Comparison of ENCODE assay signal across 15 cellular contexts in genomic region chr1:89305493-89305892, GRCh38. TPM values are rescaled to one million over a fixed set of nuclear protein-coding genes. Genes with fewer than 3 reads are reported as not detected.
A peak's percentile ranks its signal among the peaks of the same experiment; 100 is the strongest.
DNase-seq lines count a peak whose midpoint lies in the region; ATAC-seq, FAIRE-seq and TF ChIP-seq lines count a peak whose summit lies in the region.
"Had no signal": no experiment of that assay in that cellular context is flagged by ENCODE, and none has a peak within 500 bp of the region (broad histone marks: within the 10 kb centered on the region; RNA-seq: fewer than 3 reads in every experiment).

No MANE protein-coding gene starts in this region.

- H3K9me3 ChIP-seq in IMR-90 (ENCODE audit: control insufficient read depth, insufficient read depth, low read length): no peaks in the 10 kb centered on the region
- no peaks in the 10 kb centered on the region for H3K9me3 ChIP-seq in K562 (replicated peaks; ENCODE audit: control insufficient read depth, insufficient read depth, low read depth, low read length)

- H3K79me1 ChIP-seq in IMR-90 (ENCODE audit: low read depth in 1 of 2, low read length in 2 of 2): no peaks in the 10 kb centered on the region

- FAIRE-seq in K562 (lab: Jason Lieb, UNC): no peak
- FAIRE-seq: GM18507 had no signal

- CTCF ChIA-PET in IMR-90 (lab: Yijun Ruan, JAX) (interaction anchor here (0.6 kb wide), 1 partner anchor 1407 kb away, joined by 3 read pairs; no protein-coding TSS in a partner anchor), K562 (lab: Yijun Ruan, JAX; ENCODE audit: low intra/inter-chr PET ratio) (no interaction called here)

- H3K9me1 ChIP-seq in IMR-90 (ENCODE audit: insufficient read depth, low read length) (no peaks in the 10 kb centered on the region), K562 (ENCODE audit: control insufficient read depth, insufficient read depth, low read length) (no peaks in the 10 kb centered on the region)

- H3K4me3 ChIP-seq in IMR-90 (ENCODE audit: insufficient read depth, low read depth, low read length) (no peak overlapping the region), K562 (no peak overlapping the region)
- H3K4me3 ChIP-seq: BLaER1, GM23248 had no signal

- H3K4me2 ChIP-seq in IMR-90 (ENCODE audit: low read depth, low read length) (no peak overlapping the region), K562 (ENCODE audit: insufficient read depth, low read length) (no peak overlapping the region)
- H3K4me2 ChIP-seq: BLaER1 had no signal

- no peaks in the 10 kb centered on the region for H3K27me3 Mint-ChIP-seq in T-helper 1 cell treated with Interleukin-12 subunit alpha and Interleukin-12 subunit beta and Interleukin-4 antibody, amounts not matched to agents 30 μg/mL and 1 μg/mL, for 36 hours (ENCODE audit: low read depth)
- peaks cover 3% of the 10 kb centered on the region for H3K27me3 Mint-ChIP-seq in nephron progenitor cell (ENCODE audit: low read depth, poor library complexity)

- no peak overlapping the region for H2AK9ac ChIP-seq in IMR-90 (replicated peaks; ENCODE audit: low read depth, low read length, poor library complexity)

- H2BK120ac ChIP-seq in IMR-90 (ENCODE audit: low read depth, low read length): no peak overlapping the region

- DNase-seq in T-helper 1 cell (no peak), IMR-90 (no peak), K562 (ENCODE audit: extremely low read depth in 1 of 4, low spot score in 3 of 4) (no peak), nephron progenitor cell (no peak), hypothalamus (lab: John Stamatoyannopoulos, UW) (no peak), NCI-H524 (lab: John Stamatoyannopoulos, UW) (no peak)
- DNase-seq: AML-193, GM23248, H7 had no signal

- ATAC-seq in IMR-90 (ENCODE audit: low read depth): no peak
- ATAC-seq in K562: no peak
- no peak for ATAC-seq in GM21515 (IDR thresholded peaks at IDR 0.05; ENCODE audit: unreplicated experiment)

- BruUV-seq in IMR-90 (replicated peaks; lab: Mats Ljungman, UMichigan) (no TSS peak), K562 (replicated peaks; lab: Mats Ljungman, UMichigan) (no TSS peak)

- H4K8ac ChIP-seq in IMR-90 (ENCODE audit: low read depth in 2 of 2, low read length in 2 of 2): no peak overlapping the region

- POLR2A ChIA-PET in IMR-90 (lab: Charles Lee; ENCODE audit: unreplicated experiment): no interaction called here
- POLR2A ChIA-PET in K562 (lab: Yijun Ruan, JAX): no interaction called here

- no peak overlapping the region for H3K56ac ChIP-seq in IMR-90 (ENCODE audit: extremely low read depth, insufficient read depth, low read length)

- H3K4me1 Mint-ChIP-seq in T-helper 1 cell treated with Interleukin-12 subunit alpha and Interleukin-12 subunit beta and Interleukin-4 antibody, amounts not matched to agents 30 μg/mL and 1 μg/mL, for 36 hours (ENCODE audit: low read depth): peaks cover 47% of the 10 kb centered on the region
- H3K4me1 Mint-ChIP-seq in nephron progenitor cell: no peaks in the 10 kb centered on the region

- no peak overlapping the region for H2AK5ac ChIP-seq in IMR-90 (ENCODE audit: low read depth, low read length)

- no peaks in the 10 kb centered on the region for H3K79me2 ChIP-seq in K562 (ENCODE audit: control insufficient read depth, insufficient read depth, low read length)

- no peak overlapping the region for H3K27ac ChIP-seq in IMR-90 (ENCODE audit: insufficient read depth, low read length)
- H3K27ac ChIP-seq in K562 (ENCODE audit: extremely low read depth, low read depth, low read length): no peak overlapping the region
- H3K27ac ChIP-seq: 22Rv1, BLaER1, GM23248 had no signal

- intact Hi-C loops in IMR-90 (cut with micrococcal nuclease) (no loop called here), K562 (cut with micrococcal nuclease) (no loop called here)

- TF ChIP-seq EP300 in K562 (IDR thresholded peaks at IDR 0.05; ENCODE audit: low read length): no peak

- no peak overlapping the region; the same call in 1 of the 2 replicates for H3K14ac ChIP-seq in IMR-90 (replicated peaks; ENCODE audit: low read depth, low read length)

- no peak overlapping the region for H4K5ac ChIP-seq in IMR-90 (ENCODE audit: low read depth, low read length)

- no peaks in the 10 kb centered on the region for H3K4me1 ChIP-seq in IMR-90 (ENCODE audit: control insufficient read depth, insufficient read depth, low read length)
- H3K4me1 ChIP-seq in K562 (replicated peaks in 1 of 2; ENCODE audit: control insufficient read depth in 2 of 2, insufficient read depth in 2 of 2, low read length in 2 of 2): no peaks in the 10 kb centered on the region

- no peak overlapping the region for H3K27ac Mint-ChIP-seq in T-helper 1 cell treated with Interleukin-12 subunit alpha and Interleukin-12 subunit beta and Interleukin-4 antibody, amounts not matched to agents 30 μg/mL and 1 μg/mL, for 36 hours
- peak overlapping the region; percentile 56 for H3K27ac Mint-ChIP-seq in nephron progenitor cell

- no peak overlapping the region for H3K4ac ChIP-seq in IMR-90 (ENCODE audit: low read depth, low read length)

- TF ChIP-seq POLR2A in IMR-90 (IDR thresholded peaks at IDR 0.05; ENCODE audit: low read depth, low read length): no peak
- no peak for TF ChIP-seq POLR2A in K562 (conservative IDR thresholded peaks at IDR 0.05)

- H3K36me3 Mint-ChIP-seq in T-helper 1 cell treated with Interleukin-12 subunit alpha and Interleukin-12 subunit beta and Interleukin-4 antibody, amounts not matched to agents 30 μg/mL and 1 μg/mL, for 36 hours (ENCODE audit: low read depth): peaks cover 25% of the 10 kb centered on the region
- H3K36me3 Mint-ChIP-seq in nephron progenitor cell (ENCODE audit: low read depth): no peaks in the 10 kb centered on the region

- H2BK15ac ChIP-seq in IMR-90 (ENCODE audit: low read depth, low read length): no peak overlapping the region

- in situ Hi-C loops in IMR-90 (cut with MboI; ENCODE audit: low sequenced_read_pairs) (no loop called here), K562 (cut with MboI) (no loop called here)

- no peak overlapping the region for H4K91ac ChIP-seq in IMR-90 (ENCODE audit: insufficient read depth, low read depth, low read length)

- H4K20me1 ChIP-seq in IMR-90 (ENCODE audit: insufficient read depth, low read length) (no peaks in the 10 kb centered on the region), K562 (replicated peaks; ENCODE audit: control insufficient read depth, insufficient read depth, low read length) (no peaks in the 10 kb centered on the region)
- H4K20me1 ChIP-seq: BLaER1 had no signal

- H3K36me3 ChIP-seq in IMR-90 (ENCODE audit: control insufficient read depth, insufficient read depth, low read length): no peaks in the 10 kb centered on the region
- H3K36me3 ChIP-seq in K562 (ENCODE audit: control insufficient read depth, insufficient read depth, low read length): no peaks in the 10 kb centered on the region
- H3K36me3 ChIP-seq: BLaER1 had no signal

- H3K23ac ChIP-seq in IMR-90 (ENCODE audit: low read depth, low read length): no peak overlapping the region

- H3K4me3 Mint-ChIP-seq in T-helper 1 cell treated with Interleukin-12 subunit alpha and Interleukin-12 subunit beta and Interleukin-4 antibody, amounts not matched to agents 30 μg/mL and 1 μg/mL, for 36 hours: peak overlapping the region; percentile 26
- H3K4me3 Mint-ChIP-seq in nephron progenitor cell: no peak overlapping the region

- no peak overlapping the region for H2BK20ac ChIP-seq in IMR-90 (ENCODE audit: low read depth, low read length)

- no peak for TF ChIP-seq RAD21 in IMR-90 (IDR thresholded peaks at IDR 0.05; ENCODE audit: low read length)
- no peak for TF ChIP-seq RAD21 in K562 (CRISPR knock-in tag; conservative IDR thresholded peaks at IDR 0.05 in 1 of 2, IDR thresholded peaks at IDR 0.05 in 1 of 2)

- dilution Hi-C loops in IMR-90 (cut with HindIII; ENCODE audit: low sequenced_read_pairs, unreplicated experiment): no loop called here

- H3K9ac ChIP-seq in IMR-90 (ENCODE audit: low read depth, low read length) (no peak overlapping the region), K562 (ENCODE audit: insufficient read depth in 1 of 2, low read depth in 2 of 2, low read length in 2 of 2) (no peak overlapping the region)
- H3K9ac ChIP-seq: BLaER1, GM23248 had no signal

- TF ChIP-seq CTCF in IMR-90 (conservative IDR thresholded peaks at IDR 0.05; ENCODE audit: low read depth, low read length): no peak
- TF ChIP-seq CTCF in K562 (IDR thresholded peaks at IDR 0.05 in 2 of 3, conservative IDR thresholded peaks at IDR 0.05 in 1 of 3; ENCODE audit: insufficient read depth in 2 of 3, low read depth in 1 of 3, low read length in 3 of 3): no peak
- no peak for TF ChIP-seq CTCF in nephron progenitor cell (IDR thresholded peaks at IDR 0.05)

- no peaks in the 10 kb centered on the region for H3K27me3 ChIP-seq in IMR-90 (ENCODE audit: control insufficient read depth, insufficient read depth, low read length)
- H3K27me3 ChIP-seq in K562 (ENCODE audit: control insufficient read depth in 2 of 2, insufficient read depth in 2 of 2, low read length in 2 of 2): no peaks in the 10 kb centered on the region
- H3K27me3 ChIP-seq: BLaER1 had no signal

- H3K9me3 Mint-ChIP-seq in T-helper 1 cell treated with Interleukin-12 subunit alpha and Interleukin-12 subunit beta and Interleukin-4 antibody, amounts not matched to agents 30 μg/mL and 1 μg/mL, for 36 hours: peaks cover 23% of the 10 kb centered on the region
- peaks cover 12% of the 10 kb centered on the region for H3K9me3 Mint-ChIP-seq in nephron progenitor cell

- no peak overlapping the region for H3K18ac ChIP-seq in IMR-90 (ENCODE audit: low read depth, low read length)

- no peak overlapping the region for H2BK5ac ChIP-seq in IMR-90 (ENCODE audit: low read depth, low read length, poor library complexity, severe bottlenecking)

- H2AFZ ChIP-seq in IMR-90 (replicated peaks; ENCODE audit: low read length, poor library complexity) (no peak overlapping the region), K562 (ENCODE audit: low read depth, low read length) (no peak overlapping the region)

- no CpG with 5 or more reads among the region's 2 CpGs for WGBS in IMR-90 (ENCODE audit: extremely low coverage in 2 of 2, insufficient read length in 1 of 2), 2 experiments
- 4% methylated on average over 2 of the region's 2 CpGs for WGBS in K562 (ENCODE audit: insufficient coverage, low coverage, missing lambda C conversion rate)

RNA-seq across cellular contexts. Expression of gene GBP5, which starts 32.8 kb away (rescaled TPM):
- total RNA-seq in IMR-90 (2012; rRNA removed) (not detected in 2 replicates), K562 (2014; rRNA removed) (0.23 and 0.61 TPM in 2 replicates), K562 (2014; rRNA removed; fragmentation: Illumina TruSeq; extraction: Trizol) (0.69 and 0.86 TPM in 2 replicates), K562 (2015; rRNA removed; fragmentation: Illumina TruSeq; extraction: Trizol) (0.36 and 0.57 TPM in 2 replicates), K562 (2021) (0.29 and 0.40 TPM in 2 replicates)
- polyA plus RNA-seq in IMR-90 (2012; rRNA removed) (not detected in 2 replicates), K562 (2011; rRNA removed) (0.91 and 2.9 TPM in 2 replicates), K562 (2014; fragmentation: Illumina TruSeq; extraction: Trizol) (0.58 and 0.66 TPM in 2 replicates), K562 (2014; fragmentation: Nextera tagmentation; extraction: Ambion mirVana) (under 1 TPM; 0.35 to 0.57 TPM), K562 (2014; rRNA removed) (0.49 and 0.65 TPM in 2 replicates)
- not detected in 2 replicates for polyA plus RNA-seq in IMR-90 (2012; cell fraction: cytosol; rRNA removed)
- polyA plus RNA-seq in IMR-90 (2012; cell fraction: nucleus; rRNA removed; ENCODE audit: low replicate concordance): not detected in 2 replicates
- total RNA-seq in K562 (2011; cell fraction: chromatin; rRNA removed; ENCODE audit: low replicate concordance): 0.16 and 0.44 TPM in 2 replicates
- 0.50 TPM in 1 of 2 replicates, not detected in the other for total RNA-seq in K562 (2011; cell fraction: nucleolus; rRNA removed)
- total RNA-seq in K562 (2011; cell fraction: nucleoplasm; rRNA removed): 0.15 and 0.23 TPM in 2 replicates
- polyA plus RNA-seq in K562 (2011; cell fraction: cytosol; rRNA removed): 0.31 and 1.2 TPM in 2 replicates
- 0.77 and 3.9 TPM in 2 replicates for polyA plus RNA-seq in K562 (2011; cell fraction: nucleus; rRNA removed)
- 0.46 and 1.2 TPM in 2 replicates for polyA plus RNA-seq in K562 (2012)
- 0.46 and 2.7 TPM in 2 replicates for polyA minus RNA-seq in K562 (2011; rRNA and poly(A)+ RNA removed)
- 0.38 TPM in 1 of 2 replicates, not detected in the other for polyA minus RNA-seq in K562 (2011; cell fraction: cytosol; rRNA and poly(A)+ RNA removed)
- polyA minus RNA-seq in K562 (2011; cell fraction: nucleus; rRNA and poly(A)+ RNA removed): 0.81 and 2.4 TPM in 2 replicates
- total RNA-seq: H7 had no signal

RNA-seq across cellular contexts. Expression of gene GBP6, which starts 58.4 kb away (rescaled TPM):
- not detected in 2 replicates for total RNA-seq in IMR-90 (2012; rRNA removed)
- not detected in 2 replicates for polyA plus RNA-seq in IMR-90 (2012; rRNA removed)
- not detected in 2 replicates for polyA plus RNA-seq in IMR-90 (2012; cell fraction: cytosol; rRNA removed)
- polyA plus RNA-seq in IMR-90 (2012; cell fraction: nucleus; rRNA removed; ENCODE audit: low replicate concordance): not detected in 2 replicates
- total RNA-seq in K562 (2011; cell fraction: chromatin; rRNA removed; ENCODE audit: low replicate concordance): not detected in 2 replicates
- total RNA-seq in K562 (2011; cell fraction: nucleolus; rRNA removed): not detected in 2 replicates
- not detected in 2 replicates for total RNA-seq in K562 (2011; cell fraction: nucleoplasm; rRNA removed)
- not detected in 2 replicates for total RNA-seq in K562 (2014; rRNA removed)
- total RNA-seq in K562 (2014; rRNA removed; fragmentation: Illumina TruSeq; extraction: Trizol): not detected in 2 replicates
- total RNA-seq in K562 (2015; rRNA removed; fragmentation: Illumina TruSeq; extraction: Trizol): not detected in 2 replicates
- total RNA-seq in K562 (2021): not detected in 2 replicates
- polyA plus RNA-seq in K562 (2011; rRNA removed): not detected in 2 replicates
- not detected in 2 replicates for polyA plus RNA-seq in K562 (2011; cell fraction: cytosol; rRNA removed)
- polyA plus RNA-seq in K562 (2011; cell fraction: nucleus; rRNA removed): not detected in 2 replicates
- not detected in 2 replicates for polyA plus RNA-seq in K562 (2012)
- polyA plus RNA-seq in K562 (2014; fragmentation: Illumina TruSeq; extraction: Trizol): not detected in 2 replicates
- polyA plus RNA-seq in K562 (2014; fragmentation: Nextera tagmentation; extraction: Ambion mirVana): not detected
- not detected in 2 replicates for polyA plus RNA-seq in K562 (2014; rRNA removed)
- not detected in 2 replicates for polyA minus RNA-seq in K562 (2011; rRNA and poly(A)+ RNA removed)
- not detected in 2 replicates for polyA minus RNA-seq in K562 (2011; cell fraction: cytosol; rRNA and poly(A)+ RNA removed)
- not detected in 2 replicates for polyA minus RNA-seq in K562 (2011; cell fraction: nucleus; rRNA and poly(A)+ RNA removed)
- total RNA-seq: GM23248, H7, HT1080 had no signal
- polyA plus RNA-seq: GM23248 had no signal
